8 cellular contexts compared by ENCODE assay signal in genomic region chr5:88734191-88734640, GRCh38.
DNase-seq lines count a peak whose midpoint lies in the region; ATAC-seq lines count a peak whose summit lies in the region.

No MANE protein-coding gene starts in this region.

- no peak overlapping the region for H3K18ac ChIP-seq in neuronal stem cell (ENCODE audit: low read length)

- WGBS in neuronal stem cell (ENCODE audit: extremely low coverage in 2 of 2, insufficient read length in 2 of 2, insufficient replicate concordance in 1 of 2), 2 donors, result no CpG with 5 or more reads among the region's 6 CpGs

- H3K79me1 ChIP-seq in neuronal stem cell (ENCODE audit: low read depth, low read length), result no peaks in the 10 kb centered on the region

- no peak overlapping the region for H3K9ac ChIP-seq in neuronal stem cell (ENCODE audit: low read depth, low read length, poor library complexity)

- H2AFZ ChIP-seq in neuronal stem cell (ENCODE audit: low read length), result no peak overlapping the region

- H3K27me3 ChIP-seq in neuronal stem cell (ENCODE audit: control insufficient read depth in 3 of 3, insufficient read depth in 3 of 3, low read depth in 1 of 3, low read length in 3 of 3), result no peaks in the 10 kb centered on the region

- H2BK120ac ChIP-seq in neuronal stem cell (ENCODE audit: low read depth, low read length), result no peak overlapping the region

- H3K36me3 ChIP-seq in neuronal stem cell (replicated peaks in 1 of 2; ENCODE audit: control insufficient read depth in 2 of 2, insufficient read depth in 2 of 2, low read length in 2 of 2), result no peaks in the 10 kb centered on the region

- no peak overlapping the region for H3K4me3 ChIP-seq in neuronal stem cell (ENCODE audit: low read length in 2 of 2)

- H2BK15ac ChIP-seq in neuronal stem cell (ENCODE audit: low read length), result no peak overlapping the region

- no peak overlapping the region for H3K14ac ChIP-seq in neuronal stem cell (ENCODE audit: low read length)

- DNase-seq in SIG-M5 (lab: John Stamatoyannopoulos, UW) (peak; percentile 2), medulla oblongata (ENCODE audit: extremely low spot score) (peak; percentile 73), NCI-H1694 treated with DMSO at 0.1 percent for 48 hours (lab: John Stamatoyannopoulos, UW) (no peak), neuronal stem cell (ENCODE audit: low spot score) (no peak), NCI-H2029 (lab: John Stamatoyannopoulos, UW) (no peak), NCI-H146 (lab: John Stamatoyannopoulos, UW) (no peak)

- no peak overlapping the region for H2BK12ac ChIP-seq in neuronal stem cell (ENCODE audit: low read length)

- H4K91ac ChIP-seq in neuronal stem cell (ENCODE audit: low read depth, low read length, poor library complexity), result no peak overlapping the region

- no peak overlapping the region for H3K4ac ChIP-seq in neuronal stem cell (ENCODE audit: low read length)

- H4K8ac ChIP-seq in neuronal stem cell (ENCODE audit: low read depth, low read length), result no peak overlapping the region

- ATAC-seq in GM18873 (IDR thresholded peaks at IDR 0.05; ENCODE audit: low FRiP score, unreplicated experiment), result peak; percentile 51
- ATAC-seq in HG02973 (IDR thresholded peaks at IDR 0.05; ENCODE audit: unreplicated experiment), result peak; percentile 56

- H2BK5ac ChIP-seq in neuronal stem cell (ENCODE audit: low read length), result no peak overlapping the region

- no peak overlapping the region for H3K27ac ChIP-seq in neuronal stem cell (replicated peaks; ENCODE audit: low read length)

- H2AK5ac ChIP-seq in neuronal stem cell (ENCODE audit: low read depth, low read length), result no peak overlapping the region

- H3K9me3 ChIP-seq in neuronal stem cell (replicated peaks in 1 of 2; ENCODE audit: control insufficient read depth in 2 of 2, insufficient read depth in 1 of 2, low read depth in 1 of 2, low read length in 2 of 2), result no peaks in the 10 kb centered on the region

- H3K4me1 ChIP-seq in neuronal stem cell (ENCODE audit: control insufficient read depth in 2 of 2, insufficient read depth in 1 of 2, low read depth in 1 of 2, low read length in 2 of 2), result peaks cover 0 to 2% of the 10 kb centered on the region in 2 donors

- H3K23ac ChIP-seq in neuronal stem cell (ENCODE audit: low read depth, low read length, poor library complexity), result no peak overlapping the region

- no peak overlapping the region for H3K4me2 ChIP-seq in neuronal stem cell (ENCODE audit: insufficient read depth, low read length, poor library complexity, severe bottlenecking)

Comparison
In these comparisons a context has a peak if more than half of its experiments do, and no peak if none do; other contexts are left out.
1. DNase-seq: peak in SIG-M5 (single experiment) and medulla oblongata (single experiment); none in NCI-H1694 treated with DMSO at 0.1 percent for 48 hours (single experiment), neuronal stem cell (single experiment), NCI-H2029 (single experiment) and NCI-H146 (single experiment).